ENCODE assay signal across 1 cellular context in the genomic region with DNA sequence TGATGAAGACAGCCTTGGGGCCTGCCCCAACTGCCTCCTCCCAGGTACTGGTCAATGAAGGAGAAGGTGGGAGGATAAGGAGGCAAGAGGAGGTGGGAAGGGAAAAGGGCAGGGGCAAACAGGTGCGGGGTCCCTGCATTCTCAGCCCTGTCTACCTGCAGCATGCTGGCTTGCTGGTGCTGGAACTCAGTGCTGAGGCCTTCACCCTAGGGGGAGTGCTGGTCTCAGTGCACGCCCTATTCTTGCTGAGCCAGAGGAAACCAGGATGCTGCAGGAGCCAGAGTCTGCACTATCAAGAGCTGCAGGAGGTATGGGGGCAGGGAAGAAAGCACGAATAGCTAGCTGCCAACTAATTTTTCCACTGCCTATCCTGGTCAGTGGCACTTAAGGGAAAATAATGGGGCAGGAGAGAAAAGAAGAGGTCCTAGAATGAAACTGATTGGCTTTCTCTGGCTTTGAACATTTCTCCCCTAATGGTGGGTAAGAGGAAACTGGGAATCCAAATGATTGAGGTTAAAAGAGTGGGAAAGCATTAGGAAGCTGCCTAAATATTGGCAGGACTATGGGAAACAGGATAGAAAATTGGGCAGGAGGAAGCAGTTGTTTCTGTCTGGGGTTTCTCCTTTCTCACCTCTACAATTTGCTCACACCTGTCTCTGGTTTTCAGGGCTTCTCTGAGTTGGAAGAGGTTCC.
TF ChIP-seq lines count a peak whose summit lies in the region.

No MANE protein-coding gene starts in this region.

TF ChIP-seq in WTC11, 78 proteins besides CTCF, POLR2A, EP300 and RAD21 (continued from another document):
- TF ChIP-seq, protein P1, sequence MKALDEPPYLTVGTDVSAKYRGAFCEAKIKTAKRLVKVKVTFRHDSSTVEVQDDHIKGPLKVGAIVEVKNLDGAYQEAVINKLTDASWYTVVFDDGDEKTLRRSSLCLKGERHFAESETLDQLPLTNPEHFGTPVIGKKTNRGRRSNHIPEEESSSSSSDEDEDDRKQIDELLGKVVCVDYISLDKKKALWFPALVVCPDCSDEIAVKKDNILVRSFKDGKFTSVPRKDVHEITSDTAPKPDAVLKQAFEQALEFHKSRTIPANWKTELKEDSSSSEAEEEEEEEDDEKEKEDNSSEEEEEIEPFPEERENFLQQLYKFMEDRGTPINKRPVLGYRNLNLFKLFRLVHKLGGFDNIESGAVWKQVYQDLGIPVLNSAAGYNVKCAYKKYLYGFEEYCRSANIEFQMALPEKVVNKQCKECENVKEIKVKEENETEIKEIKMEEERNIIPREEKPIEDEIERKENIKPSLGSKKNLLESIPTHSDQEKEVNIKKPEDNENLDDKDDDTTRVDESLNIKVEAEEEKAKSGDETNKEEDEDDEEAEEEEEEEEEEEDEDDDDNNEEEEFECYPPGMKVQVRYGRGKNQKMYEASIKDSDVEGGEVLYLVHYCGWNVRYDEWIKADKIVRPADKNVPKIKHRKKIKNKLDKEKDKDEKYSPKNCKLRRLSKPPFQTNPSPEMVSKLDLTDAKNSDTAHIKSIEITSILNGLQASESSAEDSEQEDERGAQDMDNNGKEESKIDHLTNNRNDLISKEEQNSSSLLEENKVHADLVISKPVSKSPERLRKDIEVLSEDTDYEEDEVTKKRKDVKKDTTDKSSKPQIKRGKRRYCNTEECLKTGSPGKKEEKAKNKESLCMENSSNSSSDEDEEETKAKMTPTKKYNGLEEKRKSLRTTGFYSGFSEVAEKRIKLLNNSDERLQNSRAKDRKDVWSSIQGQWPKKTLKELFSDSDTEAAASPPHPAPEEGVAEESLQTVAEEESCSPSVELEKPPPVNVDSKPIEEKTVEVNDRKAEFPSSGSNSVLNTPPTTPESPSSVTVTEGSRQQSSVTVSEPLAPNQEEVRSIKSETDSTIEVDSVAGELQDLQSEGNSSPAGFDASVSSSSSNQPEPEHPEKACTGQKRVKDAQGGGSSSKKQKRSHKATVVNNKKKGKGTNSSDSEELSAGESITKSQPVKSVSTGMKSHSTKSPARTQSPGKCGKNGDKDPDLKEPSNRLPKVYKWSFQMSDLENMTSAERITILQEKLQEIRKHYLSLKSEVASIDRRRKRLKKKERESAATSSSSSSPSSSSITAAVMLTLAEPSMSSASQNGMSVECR (CRISPR knock-in tag; IDR thresholded peaks at IDR 0.05; ENCODE audit: borderline replicate concordance), result no peak
- no peak for TF ChIP-seq MYBL2 (CRISPR knock-in tag; IDR thresholded peaks at IDR 0.05)
- TF ChIP-seq, protein P2, sequence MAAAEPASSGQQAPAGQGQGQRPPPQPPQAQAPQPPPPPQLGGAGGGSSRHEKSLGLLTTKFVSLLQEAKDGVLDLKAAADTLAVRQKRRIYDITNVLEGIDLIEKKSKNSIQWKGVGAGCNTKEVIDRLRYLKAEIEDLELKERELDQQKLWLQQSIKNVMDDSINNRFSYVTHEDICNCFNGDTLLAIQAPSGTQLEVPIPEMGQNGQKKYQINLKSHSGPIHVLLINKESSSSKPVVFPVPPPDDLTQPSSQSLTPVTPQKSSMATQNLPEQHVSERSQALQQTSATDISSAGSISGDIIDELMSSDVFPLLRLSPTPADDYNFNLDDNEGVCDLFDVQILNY (CRISPR knock-in tag; IDR thresholded peaks at IDR 0.05), result no peak
- TF ChIP-seq, protein P3, sequence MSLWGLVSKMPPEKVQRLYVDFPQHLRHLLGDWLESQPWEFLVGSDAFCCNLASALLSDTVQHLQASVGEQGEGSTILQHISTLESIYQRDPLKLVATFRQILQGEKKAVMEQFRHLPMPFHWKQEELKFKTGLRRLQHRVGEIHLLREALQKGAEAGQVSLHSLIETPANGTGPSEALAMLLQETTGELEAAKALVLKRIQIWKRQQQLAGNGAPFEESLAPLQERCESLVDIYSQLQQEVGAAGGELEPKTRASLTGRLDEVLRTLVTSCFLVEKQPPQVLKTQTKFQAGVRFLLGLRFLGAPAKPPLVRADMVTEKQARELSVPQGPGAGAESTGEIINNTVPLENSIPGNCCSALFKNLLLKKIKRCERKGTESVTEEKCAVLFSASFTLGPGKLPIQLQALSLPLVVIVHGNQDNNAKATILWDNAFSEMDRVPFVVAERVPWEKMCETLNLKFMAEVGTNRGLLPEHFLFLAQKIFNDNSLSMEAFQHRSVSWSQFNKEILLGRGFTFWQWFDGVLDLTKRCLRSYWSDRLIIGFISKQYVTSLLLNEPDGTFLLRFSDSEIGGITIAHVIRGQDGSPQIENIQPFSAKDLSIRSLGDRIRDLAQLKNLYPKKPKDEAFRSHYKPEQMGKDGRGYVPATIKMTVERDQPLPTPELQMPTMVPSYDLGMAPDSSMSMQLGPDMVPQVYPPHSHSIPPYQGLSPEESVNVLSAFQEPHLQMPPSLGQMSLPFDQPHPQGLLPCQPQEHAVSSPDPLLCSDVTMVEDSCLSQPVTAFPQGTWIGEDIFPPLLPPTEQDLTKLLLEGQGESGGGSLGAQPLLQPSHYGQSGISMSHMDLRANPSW (CRISPR knock-in tag; conservative IDR thresholded peaks at IDR 0.05; ENCODE audit: low read depth), result no peak
